Comparison of ENCODE assay signal across 15 cellular contexts in genomic region chr11:92409956-92410355, GRCh38.
DNase-seq lines count a peak whose midpoint lies in the region; ATAC-seq, FAIRE-seq and TF ChIP-seq lines count a peak whose summit lies in the region.
"Had no signal": no experiment of that assay in that cellular context is flagged by ENCODE, and none has a peak within 500 bp of the region (broad histone marks: within the 10 kb centered on the region; RNA-seq: fewer than 3 reads in every experiment).

No MANE protein-coding gene starts in this region.

- H3K4me3 Mint-ChIP-seq in nephron progenitor cell = no peak overlapping the region
- H3K4me3 Mint-ChIP-seq: CD4-positive, alpha-beta T cell; H9 had no signal

- no peak for FAIRE-seq in keratinocyte (lab: Jason Lieb, UNC)
- FAIRE-seq: A549, H1 had no signal

- no peak overlapping the region for H3K9ac ChIP-seq in keratinocyte (ENCODE audit: control insufficient read depth, extremely low read depth, insufficient read depth, low read length)

- H4K20me1 ChIP-seq in keratinocyte (ENCODE audit: control insufficient read depth, extremely low read depth, insufficient read depth, low read length) = no peaks in the 10 kb centered on the region

- H3K9me3 ChIP-seq in HEK293 (ENCODE audit: control insufficient read depth, insufficient read depth, low read depth, low read length) (no peaks in the 10 kb centered on the region), RWPE2 (ENCODE audit: severe bottlenecking) (no peaks in the 10 kb centered on the region), keratinocyte (ENCODE audit: control insufficient read depth, low read depth, low read length) (no peaks in the 10 kb centered on the region)
- H3K9me3 ChIP-seq: A549 had no signal

- ATAC-seq in RWPE2 (ENCODE audit: low read depth) = 0 out of 3 replicates have a peak, but pooled peaks have one; percentile 14
- ATAC-seq: A549 had no signal

- dilution Hi-C loops in keratinocyte (cut with MboI; ENCODE audit: extremely low pct_ligation_motif_present, low sequenced_read_pairs) = no loop called here

- CTCF ChIA-PET in HEK293 (lab: Yijun Ruan, JAX) = interaction anchor here (0.6 kb wide), 1 partner anchor 9 kb away, joined by 4 read pairs; no protein-coding TSS in a partner anchor

- peaks cover 62% of the 10 kb centered on the region for H3K4me1 Mint-ChIP-seq in nephron progenitor cell

- H3K36me3 ChIP-seq in HEK293 (ENCODE audit: control insufficient read depth in 2 of 2, insufficient read depth in 1 of 2, low read length in 2 of 2) = no peaks in the 10 kb centered on the region
- H3K36me3 ChIP-seq in RWPE2 (ENCODE audit: low read depth) = no peaks in the 10 kb centered on the region
- H3K36me3 ChIP-seq in keratinocyte (ENCODE audit: control insufficient read depth in 2 of 2, extremely low read depth in 1 of 2, insufficient read depth in 2 of 2, low read length in 2 of 2) = no peaks in the 10 kb centered on the region

- H3K27me3 ChIP-seq in RWPE2 (ENCODE audit: insufficient read depth, poor library complexity, severe bottlenecking) (no peaks in the 10 kb centered on the region), keratinocyte (ENCODE audit: control insufficient read depth, extremely low read depth, insufficient read depth, low read length) (no peaks in the 10 kb centered on the region)

- no peaks in the 10 kb centered on the region for H3K9me1 ChIP-seq in keratinocyte (ENCODE audit: control insufficient read depth, extremely low read depth, insufficient read depth, low read length)

- no peak overlapping the region for H3K27ac Mint-ChIP-seq in nephron progenitor cell
- H3K27ac Mint-ChIP-seq: CD4-positive, alpha-beta T cell had no signal

- H3K27me3 Mint-ChIP-seq in nephron progenitor cell (ENCODE audit: low read depth, poor library complexity) = peaks cover 3% of the 10 kb centered on the region
- H3K27me3 Mint-ChIP-seq: CD4-positive, alpha-beta T cell had no signal

- peaks cover 5% of the 10 kb centered on the region for H3K9me3 Mint-ChIP-seq in nephron progenitor cell
- H3K9me3 Mint-ChIP-seq: CD4-positive, alpha-beta T cell had no signal

- no peak overlapping the region for H3K4me2 ChIP-seq in keratinocyte (ENCODE audit: control insufficient read depth, extremely low read depth, insufficient read depth, low read depth, low read length)
- H3K4me2 ChIP-seq: A549 had no signal

- no peaks in the 10 kb centered on the region for H3K79me2 ChIP-seq in keratinocyte (ENCODE audit: control insufficient read depth, insufficient read depth, low read length)

- H3K4me3 ChIP-seq in HEK293 (ENCODE audit: low read depth, low read length) = no peak overlapping the region
- H3K4me3 ChIP-seq in RWPE2 (ENCODE audit: severe bottlenecking) = no peak overlapping the region
- no peak overlapping the region for H3K4me3 ChIP-seq in keratinocyte (ENCODE audit: control insufficient read depth in 2 of 3, extremely low read depth in 1 of 3, insufficient read depth in 2 of 3, low read depth in 1 of 3, low read length in 3 of 3)
- H3K4me3 ChIP-seq: A549 had no signal

- H3K27ac ChIP-seq in HEK293 (ENCODE audit: extremely low read depth, low read depth, low read length) (no peak overlapping the region), RWPE2 (ENCODE audit: poor library complexity, severe bottlenecking) (no peak overlapping the region), keratinocyte (ENCODE audit: control insufficient read depth, insufficient read depth, low read length) (no peak overlapping the region)
- H3K27ac ChIP-seq: A549, C4-2B had no signal

- POLR2A ChIA-PET in HEK293 (lab: Yijun Ruan, JAX) = no interaction called here

- H3K36me3 Mint-ChIP-seq in nephron progenitor cell (ENCODE audit: low read depth) = peaks cover 15% of the 10 kb centered on the region

- DNase-seq in RWPE2 (ENCODE audit: low spot score) (no peak), keratinocyte (ENCODE audit: low read depth, low spot score) (peak; percentile 1), nephron progenitor cell (no peak), NCI-H524 (lab: John Stamatoyannopoulos, UW) (no peak), NOMO-1 (lab: John Stamatoyannopoulos, UW; ENCODE audit: unreplicated experiment in 2 of 2) (no peak)
- DNase-seq: AML-193; Calu3; CD4-positive, alpha-beta T cell; DMS79 treated with DMSO at 0.1 percent for 48 hours; GF-D8; H9 had no signal

- H3K4me1 ChIP-seq in HEK293 (ENCODE audit: control insufficient read depth, insufficient read depth, low read length) (peaks cover 11% of the 10 kb centered on the region), RWPE2 (ENCODE audit: insufficient read depth, poor library complexity, severe bottlenecking) (no peaks in the 10 kb centered on the region), keratinocyte (ENCODE audit: control insufficient read depth, extremely low read depth, insufficient read depth, low read length) (no peaks in the 10 kb centered on the region)
- H3K4me1 ChIP-seq: A549 had no signal

- TF ChIP-seq CTCF in HEK293 (tag by site-specific recombination; IDR thresholded peaks at IDR 0.05) = no peak
- TF ChIP-seq CTCF in RWPE2 (IDR thresholded peaks at IDR 0.05; ENCODE audit: poor library complexity, severe bottlenecking) = no peak
- TF ChIP-seq CTCF in keratinocyte (optimal IDR thresholded peaks at IDR 0.05 in 1 of 3, IDR thresholded peaks at IDR 0.05 in 1 of 3, conservative IDR thresholded peaks at IDR 0.05 in 1 of 3; ENCODE audit: extremely low read depth in 1 of 3, insufficient read depth in 2 of 3, low read length in 3 of 3) = no peak
- TF ChIP-seq CTCF in nephron progenitor cell (IDR thresholded peaks at IDR 0.05) = no peak

- H2AFZ ChIP-seq in keratinocyte (ENCODE audit: control insufficient read depth, low read length) = no peak overlapping the region

TF ChIP-seq in HEK293, 187 proteins besides CTCF, POLR2A, EP300 and RAD21:
- TF ChIP-seq ZSCAN4 (tag by site-specific recombination; IDR thresholded peaks at IDR 0.05) (peak; percentile 69), SETDB1 (IDR thresholded peaks at IDR 0.05; ENCODE audit: insufficient read length, low read length) (no peak)
- TF ChIP-seq, protein P1, sequence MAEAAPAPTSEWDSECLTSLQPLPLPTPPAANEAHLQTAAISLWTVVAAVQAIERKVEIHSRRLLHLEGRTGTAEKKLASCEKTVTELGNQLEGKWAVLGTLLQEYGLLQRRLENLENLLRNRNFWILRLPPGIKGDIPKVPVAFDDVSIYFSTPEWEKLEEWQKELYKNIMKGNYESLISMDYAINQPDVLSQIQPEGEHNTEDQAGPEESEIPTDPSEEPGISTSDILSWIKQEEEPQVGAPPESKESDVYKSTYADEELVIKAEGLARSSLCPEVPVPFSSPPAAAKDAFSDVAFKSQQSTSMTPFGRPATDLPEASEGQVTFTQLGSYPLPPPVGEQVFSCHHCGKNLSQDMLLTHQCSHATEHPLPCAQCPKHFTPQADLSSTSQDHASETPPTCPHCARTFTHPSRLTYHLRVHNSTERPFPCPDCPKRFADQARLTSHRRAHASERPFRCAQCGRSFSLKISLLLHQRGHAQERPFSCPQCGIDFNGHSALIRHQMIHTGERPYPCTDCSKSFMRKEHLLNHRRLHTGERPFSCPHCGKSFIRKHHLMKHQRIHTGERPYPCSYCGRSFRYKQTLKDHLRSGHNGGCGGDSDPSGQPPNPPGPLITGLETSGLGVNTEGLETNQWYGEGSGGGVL (tag by site-specific recombination; IDR thresholded peaks at IDR 0.05) = peak; percentile 48; the same call in 1 of the 2 replicates
TF ChIP-seq in HEK293: peak in this region for 2.
